17 cellular contexts compared by ENCODE assay signal in genomic region chr10:118523775-118524174, GRCh38.
DNase-seq lines count a peak whose midpoint lies in the region; ATAC-seq, FAIRE-seq and TF ChIP-seq lines count a peak whose summit lies in the region.
"Had no signal": no experiment of that assay in that cellular context is flagged by ENCODE, and none has a peak within 500 bp of the region (broad histone marks: within the 10 kb centered on the region; RNA-seq: fewer than 3 reads in every experiment).

No MANE protein-coding gene starts in this region.

- no peaks in the 10 kb centered on the region for H4K20me1 ChIP-seq in IMR-90 (ENCODE audit: insufficient read depth, low read length)

- no peak for ATAC-seq in IMR-90 (ENCODE audit: low read depth)
- ATAC-seq in foreskin keratinocyte = peak; percentile 81
- ATAC-seq in GM18519 (IDR thresholded peaks at IDR 0.05; ENCODE audit: low FRiP score, unreplicated experiment) = no peak
- ATAC-seq: Panc1 had no signal

- no peak overlapping the region for H3K14ac ChIP-seq in IMR-90 (replicated peaks; ENCODE audit: low read depth, low read length)

- H3K4me2 ChIP-seq in IMR-90 (ENCODE audit: low read depth, low read length) = no peak overlapping the region

- no peak overlapping the region for H2AK9ac ChIP-seq in IMR-90 (replicated peaks; ENCODE audit: low read depth, low read length, poor library complexity)

- H3K79me1 ChIP-seq in IMR-90 (ENCODE audit: low read depth in 1 of 2, low read length in 2 of 2) = no peaks in the 10 kb centered on the region

- no peaks in the 10 kb centered on the region for H3K9me1 ChIP-seq in IMR-90 (ENCODE audit: insufficient read depth, low read length)

- H3K9ac ChIP-seq in IMR-90 (ENCODE audit: low read depth, low read length) = no peak overlapping the region

- H2BK120ac ChIP-seq in IMR-90 (ENCODE audit: low read depth, low read length) = no peak overlapping the region

- POLR2A ChIA-PET in IMR-90 (lab: Charles Lee; ENCODE audit: unreplicated experiment) = no interaction called here

- no peak overlapping the region for H3K56ac ChIP-seq in IMR-90 (ENCODE audit: extremely low read depth, insufficient read depth, low read length)

- H3K4me1 ChIP-seq in IMR-90 (ENCODE audit: control insufficient read depth, insufficient read depth, low read length) = no peaks in the 10 kb centered on the region
- peaks cover 17% of the 10 kb centered on the region for H3K4me1 ChIP-seq in foreskin keratinocyte

- no peak overlapping the region for H4K8ac ChIP-seq in IMR-90 (ENCODE audit: low read depth in 2 of 2, low read length in 2 of 2)

- H3K4ac ChIP-seq in IMR-90 (ENCODE audit: low read depth, low read length) = no peak overlapping the region

- in situ Hi-C loops in IMR-90 (cut with MboI; ENCODE audit: low sequenced_read_pairs) = no loop called here

- TF ChIP-seq RAD21 in IMR-90 (IDR thresholded peaks at IDR 0.05; ENCODE audit: low read length) = no peak

- H2BK5ac ChIP-seq in IMR-90 (ENCODE audit: low read depth, low read length, poor library complexity, severe bottlenecking) = no peak overlapping the region

- dilution Hi-C loops in IMR-90 (cut with HindIII; ENCODE audit: low sequenced_read_pairs, unreplicated experiment) = no loop called here

- no peak overlapping the region for H4K5ac ChIP-seq in IMR-90 (ENCODE audit: low read depth, low read length)

- H2AK5ac ChIP-seq in IMR-90 (ENCODE audit: low read depth, low read length) = no peak overlapping the region

- no peak overlapping the region for H3K27ac ChIP-seq in IMR-90 (ENCODE audit: insufficient read depth, low read length)
- H3K27ac ChIP-seq in foreskin keratinocyte = peak overlapping the region; percentile 69

- no TSS peak for BruUV-seq in IMR-90 (replicated peaks; lab: Mats Ljungman, UMichigan)

- no peak for TF ChIP-seq POLR2A in IMR-90 (IDR thresholded peaks at IDR 0.05; ENCODE audit: low read depth, low read length)

- H3K27me3 ChIP-seq in IMR-90 (ENCODE audit: control insufficient read depth, insufficient read depth, low read length) (no peaks in the 10 kb centered on the region), foreskin keratinocyte (no peaks in the 10 kb centered on the region)

- no peak overlapping the region for H2BK15ac ChIP-seq in IMR-90 (ENCODE audit: low read depth, low read length)

- H3K36me3 ChIP-seq in IMR-90 (ENCODE audit: control insufficient read depth, insufficient read depth, low read length) = no peaks in the 10 kb centered on the region

- intact Hi-C loops in IMR-90 (cut with micrococcal nuclease) = no loop called here

- no peak overlapping the region for H2AFZ ChIP-seq in IMR-90 (replicated peaks; ENCODE audit: low read length, poor library complexity)

- no peak for FAIRE-seq in GM19239 (lab: Jason Lieb, UNC)
- FAIRE-seq: A204.1, G401.6 had no signal

- H3K23ac ChIP-seq in IMR-90 (ENCODE audit: low read depth, low read length) = no peak overlapping the region

- WGBS in IMR-90 (ENCODE audit: extremely low coverage in 2 of 2, insufficient read length in 1 of 2), 2 experiments = no CpG with 5 or more reads among the region's 2 CpGs

- CTCF ChIA-PET in IMR-90 (lab: Yijun Ruan, JAX) = no interaction called here

- no peaks in the 10 kb centered on the region for H3K9me3 ChIP-seq in IMR-90 (ENCODE audit: control insufficient read depth, insufficient read depth, low read length)

- DNase-seq in AG20443 (ENCODE audit: low spot score) (peak; percentile 36), IMR-90 (peak; percentile 5), astrocyte of the hippocampus (ENCODE audit: low read depth, low spot score) (peak; percentile 6), foreskin keratinocyte (peak; percentile 96 to 99), NCI-H2196 (lab: John Stamatoyannopoulos, UW; ENCODE audit: unreplicated experiment) (no peak), NAMALWA (ENCODE audit: low spot score) (no peak), GM19239 (ENCODE audit: insufficient read length, low spot score) (no peak)
- DNase-seq: Calu3; CD4-positive, CD25-positive, alpha-beta regulatory T cell; NCI-H1694; NCI-H446 treated with DMSO at 0.1 percent for 48 hours; NCI-H748 treated with DMSO at 0.1 percent for 48 hours; SHP77 treated with DMSO at 0.1 percent for 48 hours had no signal

- H3K18ac ChIP-seq in IMR-90 (ENCODE audit: low read depth, low read length) = no peak overlapping the region

- H3K4me3 ChIP-seq in IMR-90 (ENCODE audit: insufficient read depth, low read depth, low read length) = no peak overlapping the region

- TF ChIP-seq CTCF in IMR-90 (conservative IDR thresholded peaks at IDR 0.05; ENCODE audit: low read depth, low read length) (no peak), foreskin keratinocyte (conservative IDR thresholded peaks at IDR 0.05) (no peak)

- H4K91ac ChIP-seq in IMR-90 (ENCODE audit: insufficient read depth, low read depth, low read length) = no peak overlapping the region

- no peak overlapping the region for H2BK20ac ChIP-seq in IMR-90 (ENCODE audit: low read depth, low read length)

TF ChIP-seq in IMR-90, 13 proteins besides CTCF, POLR2A, EP300 and RAD21:
- no peak for TF ChIP-seq RFX5 (IDR thresholded peaks at IDR 0.05; ENCODE audit: low read depth, low read length)
- TF ChIP-seq NFE2L2 (IDR thresholded peaks at IDR 0.05; ENCODE audit: low read depth, low read length) = no peak
- no peak for TF ChIP-seq USF2 (IDR thresholded peaks at IDR 0.05; ENCODE audit: low read depth, low read length)
- no peak for TF ChIP-seq MAFK (IDR thresholded peaks at IDR 0.05; ENCODE audit: low read depth, low read length)
- TF ChIP-seq CHD1 (IDR thresholded peaks at IDR 0.05; ENCODE audit: low read depth, low read length) = no peak
- TF ChIP-seq MAZ (IDR thresholded peaks at IDR 0.05; ENCODE audit: borderline replicate concordance, low read depth, low read length) = no peak
- TF ChIP-seq FOS (IDR thresholded peaks at IDR 0.05; ENCODE audit: low read depth, low read length) = no peak
- TF ChIP-seq RCOR1 (IDR thresholded peaks at IDR 0.05; ENCODE audit: insufficient replicate concordance, low read length) = no peak
- TF ChIP-seq MXI1 (IDR thresholded peaks at IDR 0.05; ENCODE audit: borderline replicate concordance, low read depth, low read length) = no peak
TF ChIP-seq in IMR-90: peak in this region for 0.

Comparison
In these comparisons a context has a peak if more than half of its experiments do, and no peak if none do; other contexts are left out.
1. DNase-seq: peak in AG20443 (single experiment), IMR-90 (single experiment), astrocyte of the hippocampus (single experiment) and foreskin keratinocyte (2 of 2); none in NCI-H2196 (single experiment), NAMALWA (single experiment) and GM19239 (single experiment).